11 cellular contexts compared by ENCODE assay signal in the genomic region with DNA sequence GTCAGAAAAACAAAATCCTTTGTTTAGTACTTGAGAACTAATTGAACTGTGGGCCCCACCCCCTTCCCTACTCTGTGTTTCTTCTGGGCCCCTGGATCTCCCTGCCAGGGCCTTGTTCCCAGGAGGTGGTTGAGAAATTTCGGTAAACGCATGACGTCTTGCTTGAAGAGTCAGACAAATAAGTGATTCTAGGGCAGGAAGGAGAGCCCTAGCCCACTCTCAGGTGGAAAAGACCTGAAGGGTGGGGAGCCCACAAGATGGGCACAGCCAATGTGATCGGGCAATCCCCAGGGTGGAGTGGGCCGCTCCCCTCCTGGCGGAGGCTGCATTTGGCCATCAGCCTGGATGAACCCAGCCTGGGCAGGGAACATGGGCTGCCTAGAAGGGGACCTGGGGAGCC. TPM values are rescaled to one million over a fixed set of nuclear protein-coding genes. Genes with fewer than 3 reads are reported as not detected.
DNase-seq lines count a peak whose midpoint lies in the region; ATAC-seq and TF ChIP-seq lines count a peak whose summit lies in the region.
"Had no signal": no experiment of that assay in that cellular context is flagged by ENCODE, and none has a peak within 500 bp of the region (broad histone marks: within the 10 kb centered on the region; RNA-seq: fewer than 3 reads in every experiment).

No MANE protein-coding gene starts in this region.

- no peak for TF ChIP-seq CTCF in type B pancreatic cell (conservative IDR thresholded peaks at IDR 0.05)

- peaks cover 29% of the 10 kb centered on the region for H3K27me3 Mint-ChIP-seq in activated naive CD8-positive, alpha-beta T cell treated with anti-CD3 and anti-CD28 coated beads, Interleukin-2, amount 10 ng/mL, durations not matched to agents 7 days and 5 days
- H3K27me3 Mint-ChIP-seq in activated naive CD8-positive, alpha-beta T cell treated with anti-CD3 and anti-CD28 coated beads, Interleukin-2, amount 50 U/mL, for 24 hours = peaks cover 6% of the 10 kb centered on the region
- H3K27me3 Mint-ChIP-seq in type B pancreatic cell = no peaks in the 10 kb centered on the region
- peaks cover 10% of the 10 kb centered on the region for H3K27me3 Mint-ChIP-seq in activated naive CD4-positive, alpha-beta T cell treated with anti-CD3 and anti-CD28 coated beads for 36 hours (ENCODE audit: low read depth)

- peak; percentile 20 for DNase-seq in activated naive CD8-positive, alpha-beta T cell treated with anti-CD3 and anti-CD28 coated beads, Interleukin-2, amount 10 ng/mL, durations not matched to agents 7 days and 5 days
- no peak for DNase-seq in activated naive CD8-positive, alpha-beta T cell treated with anti-CD3 and anti-CD28 coated beads, Interleukin-2, amount 50 U/mL, for 24 hours
- DNase-seq in ecto neural progenitor cell (ENCODE audit: low spot score) (peak; percentile 45), left lobe of liver (ENCODE audit: low spot score) (no peak), type B pancreatic cell (ENCODE audit: extremely low spot score, unreplicated experiment) (no peak), NCI-H226 (no peak)
- no peak for DNase-seq in activated naive CD4-positive, alpha-beta T cell treated with anti-CD3 and anti-CD28 coated beads for 36 hours
- DNase-seq: NCI-H2171; stimulated activated CD4-positive, alpha-beta T cell treated with anti-CD3 and anti-CD28 coated beads, Interleukin-15, amount 100 ng/mL, for 24 hours; stimulated activated CD8-positive, alpha-beta memory T cell treated with anti-CD3 and anti-CD28 coated beads, Interleukin-4, amount 100 ng/mL, for 48 hours had no signal

- no peak for ATAC-seq in activated naive CD8-positive, alpha-beta T cell treated with anti-CD3 and anti-CD28 coated beads, Interleukin-2, amount 10 ng/mL, durations not matched to agents 7 days and 5 days (ENCODE audit: low read depth)
- no peak for ATAC-seq in activated naive CD8-positive, alpha-beta T cell treated with anti-CD3 and anti-CD28 coated beads, Interleukin-2, amount 50 U/mL, for 24 hours
- peak; percentile 21 for ATAC-seq in left lobe of liver
- no peak for ATAC-seq in HG03521 (IDR thresholded peaks at IDR 0.05; ENCODE audit: unreplicated experiment)

- H3K27ac Mint-ChIP-seq in activated naive CD8-positive, alpha-beta T cell treated with anti-CD3 and anti-CD28 coated beads, Interleukin-2, amount 10 ng/mL, durations not matched to agents 7 days and 5 days = no peak overlapping the region
- H3K27ac Mint-ChIP-seq in activated naive CD8-positive, alpha-beta T cell treated with anti-CD3 and anti-CD28 coated beads, Interleukin-2, amount 50 U/mL, for 24 hours = no peak overlapping the region
- H3K27ac Mint-ChIP-seq in type B pancreatic cell = peak overlapping the region; percentile 98
- no peak overlapping the region for H3K27ac Mint-ChIP-seq in activated naive CD4-positive, alpha-beta T cell treated with anti-CD3 and anti-CD28 coated beads for 36 hours

- POLR2A ChIA-PET in activated naive CD8-positive, alpha-beta T cell treated with anti-CD3 and anti-CD28 coated beads, Interleukin-2, amount 10 ng/mL, durations not matched to agents 7 days and 5 days (lab: Charles Lee) = no interaction called here

- H3K4me3 Mint-ChIP-seq in activated naive CD8-positive, alpha-beta T cell treated with anti-CD3 and anti-CD28 coated beads, Interleukin-2, amount 10 ng/mL, durations not matched to agents 7 days and 5 days = no peak overlapping the region
- no peak overlapping the region for H3K4me3 Mint-ChIP-seq in activated naive CD8-positive, alpha-beta T cell treated with anti-CD3 and anti-CD28 coated beads, Interleukin-2, amount 50 U/mL, for 24 hours
- no peak overlapping the region for H3K4me3 Mint-ChIP-seq in type B pancreatic cell
- H3K4me3 Mint-ChIP-seq in activated naive CD4-positive, alpha-beta T cell treated with anti-CD3 and anti-CD28 coated beads for 36 hours = no peak overlapping the region

- intact Hi-C loops in activated naive CD4-positive, alpha-beta T cell treated with anti-CD3 and anti-CD28 coated beads for 36 hours (cut with micrococcal nuclease) = no loop called here

- H3K36me3 Mint-ChIP-seq in activated naive CD8-positive, alpha-beta T cell treated with anti-CD3 and anti-CD28 coated beads, Interleukin-2, amount 10 ng/mL, durations not matched to agents 7 days and 5 days = no peaks in the 10 kb centered on the region
- H3K36me3 Mint-ChIP-seq in activated naive CD8-positive, alpha-beta T cell treated with anti-CD3 and anti-CD28 coated beads, Interleukin-2, amount 50 U/mL, for 24 hours (ENCODE audit: low read depth) = no peaks in the 10 kb centered on the region
- no peaks in the 10 kb centered on the region for H3K36me3 Mint-ChIP-seq in type B pancreatic cell
- no peaks in the 10 kb centered on the region for H3K36me3 Mint-ChIP-seq in activated naive CD4-positive, alpha-beta T cell treated with anti-CD3 and anti-CD28 coated beads for 36 hours (ENCODE audit: low read depth)

- CTCF ChIA-PET in activated naive CD4-positive, alpha-beta T cell treated with anti-CD3 and anti-CD28 coated beads for 36 hours (lab: Charles Lee) = no interaction called here

- no peaks in the 10 kb centered on the region for H3K4me1 Mint-ChIP-seq in activated naive CD8-positive, alpha-beta T cell treated with anti-CD3 and anti-CD28 coated beads, Interleukin-2, amount 10 ng/mL, durations not matched to agents 7 days and 5 days
- H3K4me1 Mint-ChIP-seq in activated naive CD8-positive, alpha-beta T cell treated with anti-CD3 and anti-CD28 coated beads, Interleukin-2, amount 50 U/mL, for 24 hours = no peaks in the 10 kb centered on the region
- peaks cover 23% of the 10 kb centered on the region for H3K4me1 Mint-ChIP-seq in type B pancreatic cell (ENCODE audit: unreplicated experiment)
- no peaks in the 10 kb centered on the region for H3K4me1 Mint-ChIP-seq in activated naive CD4-positive, alpha-beta T cell treated with anti-CD3 and anti-CD28 coated beads for 36 hours (ENCODE audit: low read depth)

- H3K9me3 Mint-ChIP-seq in activated naive CD8-positive, alpha-beta T cell treated with anti-CD3 and anti-CD28 coated beads, Interleukin-2, amount 10 ng/mL, durations not matched to agents 7 days and 5 days = no peaks in the 10 kb centered on the region
- no peaks in the 10 kb centered on the region for H3K9me3 Mint-ChIP-seq in activated naive CD8-positive, alpha-beta T cell treated with anti-CD3 and anti-CD28 coated beads, Interleukin-2, amount 50 U/mL, for 24 hours
- peaks cover 4% of the 10 kb centered on the region for H3K9me3 Mint-ChIP-seq in type B pancreatic cell
- no peaks in the 10 kb centered on the region for H3K9me3 Mint-ChIP-seq in activated naive CD4-positive, alpha-beta T cell treated with anti-CD3 and anti-CD28 coated beads for 36 hours

RNA-seq across cellular contexts. Expression of a gene that starts 16.8 kb away (rescaled TPM):
- total RNA-seq in activated naive CD8-positive, alpha-beta T cell treated with anti-CD3 and anti-CD28 coated beads, Interleukin-2, amount 10 ng/mL, durations not matched to agents 7 days and 5 days = not detected
- total RNA-seq in left lobe of liver (6.0 TPM), type B pancreatic cell (ENCODE audit: low replicate concordance) (12.1 and 25.3 TPM in 2 replicates)
- not detected for total RNA-seq in activated naive CD4-positive, alpha-beta T cell treated with anti-CD3 and anti-CD28 coated beads for 36 hours

RNA-seq across cellular contexts. Expression of a gene that starts 59.1 kb away (rescaled TPM):
- 10 to 100 TPM; 53.3 to 60.1 TPM for total RNA-seq in activated naive CD8-positive, alpha-beta T cell treated with anti-CD3 and anti-CD28 coated beads, Interleukin-2, amount 10 ng/mL, durations not matched to agents 7 days and 5 days
- total RNA-seq in left lobe of liver (19.2 TPM), type B pancreatic cell (ENCODE audit: low replicate concordance) (30.8 and 32.0 TPM in 2 replicates)
- total RNA-seq in activated naive CD4-positive, alpha-beta T cell treated with anti-CD3 and anti-CD28 coated beads for 36 hours = 10 to 100 TPM; 31.1 to 36.8 TPM

Comparison
In these comparisons a context has a peak if more than half of its experiments do, and no peak if none do; other contexts are left out.
1. DNase-seq: peak in activated naive CD8-positive, alpha-beta T cell treated with anti-CD3 and anti-CD28 coated beads, Interleukin-2, amount 10 ng/mL, durations not matched to agents 7 days and 5 days (single experiment) and ecto neural progenitor cell (single experiment); none in activated naive CD8-positive, alpha-beta T cell treated with anti-CD3 and anti-CD28 coated beads, Interleukin-2, amount 50 U/mL, for 24 hours (single experiment), left lobe of liver (single experiment), type B pancreatic cell (single experiment), activated naive CD4-positive, alpha-beta T cell treated with anti-CD3 and anti-CD28 coated beads for 36 hours (single experiment) and NCI-H226 (single experiment).